ENCODE assay signal across 24 cellular contexts in the genomic region with DNA sequence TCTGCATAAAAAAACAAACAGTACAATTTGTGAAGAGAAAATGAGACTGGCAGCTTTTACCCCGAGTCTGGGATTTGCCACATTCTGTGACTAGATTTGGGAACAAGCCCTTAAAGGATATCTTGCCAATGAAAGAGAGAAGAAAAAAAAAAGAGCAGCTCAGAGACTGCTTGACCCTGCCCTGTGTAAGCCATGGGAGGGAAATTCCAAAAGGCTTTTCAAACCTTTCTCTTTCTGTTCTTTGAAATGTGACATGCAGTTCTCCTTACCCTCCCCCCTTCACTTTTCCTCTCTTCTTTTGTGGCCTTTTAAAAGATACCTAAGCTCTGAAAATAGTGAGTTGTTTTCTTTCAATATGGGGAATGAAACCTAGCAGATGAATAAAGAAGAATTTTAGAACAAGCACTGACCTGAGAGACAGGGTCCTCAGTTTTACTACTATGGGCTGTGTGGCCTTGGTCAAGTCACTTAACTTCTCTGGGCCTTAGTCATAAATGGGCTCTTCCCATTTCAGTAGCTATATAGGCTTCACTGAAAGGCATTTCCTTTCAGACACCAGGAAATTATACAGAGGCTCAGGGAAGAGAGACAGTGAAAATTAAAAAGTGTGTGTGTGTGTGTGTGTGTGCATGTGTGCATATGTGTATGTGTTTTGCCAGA. TPM values are rescaled to one million over a fixed set of nuclear protein-coding genes. Genes with fewer than 3 reads are reported as not detected.
"Had no signal": no experiment of that assay in that cellular context is flagged by ENCODE, and none has a peak within 500 bp of the region (broad histone marks: within the 10 kb centered on the region; RNA-seq: fewer than 3 reads in every experiment).

No MANE protein-coding gene starts in this region.

- H3K4me3 ChIP-seq: cardiac muscle cell, colonic mucosa, lung, prostate gland, right atrium auricular region, suprapubic skin, vagina had no signal

- ATAC-seq: activated CD8-positive, alpha-beta T cell treated with anti-CD3 and anti-CD28 coated beads, Interleukin-2, amount 10 ng/mL, durations not matched to agents 7 days and 5 days; natural killer cell treated with Interleukin-12 subunit alpha and Interleukin-12 subunit beta and Interleukin-15 and Interleukin-18, amount 100 ng/mL, for 72 hours; stimulated activated naive CD8-positive, alpha-beta T cell treated with anti-CD3 and anti-CD28 coated beads, Interleukin-15, Interleukin-2, amounts not matched to agents 100 U/mL and 50 U/mL, for 24 hours; WTC11 had no signal

- H3K36me3 ChIP-seq: colonic mucosa, prostate gland, right atrium auricular region, suprapubic skin, vagina had no signal

- H3K36me3 Mint-ChIP-seq: mesothelial cell of epicardium; natural killer cell treated with Interleukin-12 subunit alpha and Interleukin-12 subunit beta and Interleukin-15 and Interleukin-18, amount 100 ng/mL, for 72 hours; WTC11 had no signal

- H3K27ac ChIP-seq: cardiac muscle cell, colonic mucosa, prostate gland, right atrium auricular region, suprapubic skin, vagina had no signal

- H3K27me3 ChIP-seq: cardiac muscle cell, right atrium auricular region, suprapubic skin, vagina had no signal

- H3K4me1 ChIP-seq: colonic mucosa, prostate gland, right atrium auricular region, suprapubic skin had no signal

- H3K27ac Mint-ChIP-seq: activated CD4-positive, alpha-beta T cell treated with anti-CD3 and anti-CD28 coated beads, Interleukin-2, amount 10 ng/mL, durations not matched to agents 7 days and 5 days; activated CD8-positive, alpha-beta T cell treated with anti-CD3 and anti-CD28 coated beads, Interleukin-2, amount 10 ng/mL, durations not matched to agents 7 days and 5 days; mesothelial cell of epicardium; WTC11 had no signal

- DNase-seq: activated CD4-positive, alpha-beta T cell treated with anti-CD3 and anti-CD28 coated beads, Interleukin-2, amount 10 ng/mL, durations not matched to agents 7 days and 5 days; activated CD8-positive, alpha-beta memory T cell treated with anti-CD3 and anti-CD28 coated beads, Interleukin-2, amount 50 U/mL, for 4 hours; activated CD8-positive, alpha-beta T cell treated with anti-CD3 and anti-CD28 coated beads, Interleukin-2, amount 10 ng/mL, durations not matched to agents 7 days and 5 days; activated effector memory CD4-positive, alpha-beta T cell treated with anti-CD3 and anti-CD28 coated beads, Interleukin-2, amount 50 U/mL, for 16 hours; activated naive CD4-positive, alpha-beta T cell treated with anti-CD3 and anti-CD28 coated beads, Interleukin-2, amount 50 U/mL, for 16 hours; activated T-cell treated with anti-CD3 and anti-CD28 coated beads, Interleukin-2, amount 50 U/mL, for 48 hours; colonic mucosa; head of caudate nucleus; occipital lobe; stimulated activated CD4-positive, alpha-beta T cell treated with anti-CD3 and anti-CD28 coated beads, Interleukin-12 subunit alpha, Interleukin-12 subunit beta, amount 100 ng/mL, for 4 hours; stimulated activated CD4-positive, alpha-beta T cell treated with anti-CD3 and anti-CD28 coated beads, Interleukin-1b, Interleukin-23, amount 100 ng/mL, for 48 hours; stimulated activated naive CD8-positive, alpha-beta T cell treated with anti-CD3 and anti-CD28 coated beads, Interleukin-15, Interleukin-2, amounts not matched to agents 100 U/mL and 50 U/mL, for 24 hours; trophoblast cell had no signal

- H3K4me3 Mint-ChIP-seq: activated CD4-positive, alpha-beta T cell treated with anti-CD3 and anti-CD28 coated beads, Interleukin-2, amount 10 ng/mL, durations not matched to agents 7 days and 5 days; activated CD8-positive, alpha-beta T cell treated with anti-CD3 and anti-CD28 coated beads, Interleukin-2, amount 10 ng/mL, durations not matched to agents 7 days and 5 days; mesothelial cell of epicardium; natural killer cell treated with Interleukin-12 subunit alpha and Interleukin-12 subunit beta and Interleukin-15 and Interleukin-18, amount 100 ng/mL, for 72 hours; WTC11 had no signal

- H3K9me3 Mint-ChIP-seq: activated CD4-positive, alpha-beta T cell treated with anti-CD3 and anti-CD28 coated beads, Interleukin-2, amount 10 ng/mL, durations not matched to agents 7 days and 5 days; natural killer cell treated with Interleukin-12 subunit alpha and Interleukin-12 subunit beta and Interleukin-15 and Interleukin-18, amount 100 ng/mL, for 72 hours; WTC11 had no signal

- H3K9me3 ChIP-seq: colonic mucosa, prostate gland, right atrium auricular region, suprapubic skin, vagina had no signal

RNA-seq across cellular contexts. Expression of a gene that starts 5.1 kb away (rescaled TPM):
- total RNA-seq: activated CD4-positive, alpha-beta T cell treated with anti-CD3 and anti-CD28 coated beads, Interleukin-2, amount 10 ng/mL, durations not matched to agents 7 days and 5 days; activated CD8-positive, alpha-beta T cell treated with anti-CD3 and anti-CD28 coated beads, Interleukin-2, amount 10 ng/mL, durations not matched to agents 7 days and 5 days; colonic mucosa; right atrium auricular region; T-helper 2 cell treated with Interferon-gamma antibody and Interleukin-4, amounts not matched to agents 100 ng/mL and 5 ng/mL, for 36 hours; vagina had no signal
- polyA plus RNA-seq: keratinocyte had no signal
